In genomic region chr21:29185172-29185571, GRCh38 we compare ENCODE assay signal across 19 cellular contexts.
"Had no signal": no experiment of that assay in that cellular context is flagged by ENCODE, and none has a peak within 500 bp of the region (broad histone marks: within the 10 kb centered on the region; RNA-seq: fewer than 3 reads in every experiment).

No MANE protein-coding gene starts in this region.

- DNase-seq: activated CD4-positive, alpha-beta T cell treated with anti-CD3 and anti-CD28 coated beads, Interleukin-2, amount 50 U/mL, for 48 hours; activated CD8-positive, alpha-beta memory T cell treated with anti-CD3 and anti-CD28 coated beads, Interleukin-2, amount 10 ng/mL, durations not matched to agents 7 days and 5 days; activated effector memory CD4-positive, alpha-beta T cell treated with Interleukin-2 at 50 U/mL for 16 hours; activated T-cell treated with anti-CD3 and anti-CD28 coated beads, Interleukin-2, amount 50 U/mL, for 24 hours; amygdala; cerebellar nuclear complex; dorsolateral prefrontal cortex; foreskin melanocyte; head of caudate nucleus; left lung; retina; stomach had no signal

- H3K9me3 Mint-ChIP-seq: activated naive CD4-positive, alpha-beta T cell treated with anti-CD3 and anti-CD28 coated beads, Interleukin-2, amount 50 U/mL, for 24 hours; activated T-cell treated with anti-CD3 and anti-CD28 coated beads, Interleukin-2, amount 50 U/mL, for 24 hours; memory B cell; nephron had no signal

- H3K27ac ChIP-seq: dorsolateral prefrontal cortex, esophagus muscularis mucosa, skin epidermis, stomach, thoracic aorta had no signal

- H3K9me3 ChIP-seq: esophagus muscularis mucosa, left lung, stomach, thoracic aorta had no signal

- H3K4me3 ChIP-seq: dorsolateral prefrontal cortex, esophagus muscularis mucosa, left lung, skin epidermis, stomach, thoracic aorta had no signal

- H3K4me1 Mint-ChIP-seq: activated naive CD4-positive, alpha-beta T cell treated with anti-CD3 and anti-CD28 coated beads, Interleukin-2, amount 50 U/mL, for 24 hours had no signal

- H3K27me3 ChIP-seq: dorsolateral prefrontal cortex, esophagus muscularis mucosa, left lung, stomach had no signal

- H3K4me3 Mint-ChIP-seq: activated CD8-positive, alpha-beta memory T cell treated with anti-CD3 and anti-CD28 coated beads, Interleukin-2, amount 10 ng/mL, durations not matched to agents 7 days and 5 days; activated naive CD4-positive, alpha-beta T cell treated with anti-CD3 and anti-CD28 coated beads, Interleukin-2, amount 50 U/mL, for 24 hours; activated T-cell treated with anti-CD3 and anti-CD28 coated beads, Interleukin-2, amount 50 U/mL, for 24 hours; memory B cell; nephron had no signal

- ATAC-seq: activated CD4-positive, CD25-positive, alpha-beta regulatory T cell treated with anti-CD3 and anti-CD28 coated beads, Interleukin-2, amount 50 U/mL, for 24 hours; activated CD8-positive, alpha-beta memory T cell treated with anti-CD3 and anti-CD28 coated beads, Interleukin-2, amount 10 ng/mL, durations not matched to agents 7 days and 5 days; left lung had no signal

- H3K27me3 Mint-ChIP-seq: activated CD8-positive, alpha-beta memory T cell treated with anti-CD3 and anti-CD28 coated beads, Interleukin-2, amount 10 ng/mL, durations not matched to agents 7 days and 5 days; activated naive CD4-positive, alpha-beta T cell treated with anti-CD3 and anti-CD28 coated beads, Interleukin-2, amount 50 U/mL, for 24 hours; activated T-cell treated with anti-CD3 and anti-CD28 coated beads, Interleukin-2, amount 50 U/mL, for 24 hours; memory B cell had no signal

- H3K36me3 ChIP-seq: esophagus muscularis mucosa, left lung, stomach, thoracic aorta had no signal

- H3K36me3 Mint-ChIP-seq: activated CD8-positive, alpha-beta memory T cell treated with anti-CD3 and anti-CD28 coated beads, Interleukin-2, amount 10 ng/mL, durations not matched to agents 7 days and 5 days; activated naive CD4-positive, alpha-beta T cell treated with anti-CD3 and anti-CD28 coated beads, Interleukin-2, amount 50 U/mL, for 24 hours; memory B cell had no signal

- H3K27ac Mint-ChIP-seq: activated CD8-positive, alpha-beta memory T cell treated with anti-CD3 and anti-CD28 coated beads, Interleukin-2, amount 10 ng/mL, durations not matched to agents 7 days and 5 days; activated naive CD4-positive, alpha-beta T cell treated with anti-CD3 and anti-CD28 coated beads, Interleukin-2, amount 50 U/mL, for 24 hours; activated T-cell treated with anti-CD3 and anti-CD28 coated beads, Interleukin-2, amount 50 U/mL, for 24 hours; memory B cell; nephron had no signal
